ENCODE assay signal across 8 cellular contexts in the genomic region with DNA sequence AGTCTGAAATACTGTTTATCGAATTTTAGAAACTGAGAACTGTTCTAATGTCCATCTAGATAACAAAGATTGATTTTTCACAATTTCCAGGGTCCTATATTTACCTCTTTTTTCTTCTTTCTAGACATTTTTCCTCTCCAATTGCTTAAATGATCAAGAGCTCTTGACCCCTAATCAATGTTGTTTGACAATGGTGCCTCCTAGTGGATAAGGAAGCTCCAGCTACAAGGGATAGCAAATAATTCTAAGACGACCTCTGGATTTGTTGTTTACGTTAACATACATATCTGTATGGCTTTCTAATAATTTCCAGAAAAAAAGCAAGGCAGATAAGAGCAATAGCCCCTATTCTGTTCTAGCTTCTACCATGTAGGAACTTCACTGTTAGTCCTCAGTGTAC. TPM values are rescaled to one million over a fixed set of nuclear protein-coding genes. Genes with fewer than 3 reads are reported as not detected.
DNase-seq lines count a peak whose midpoint lies in the region; TF ChIP-seq lines count a peak whose summit lies in the region.
"Had no signal": no experiment of that assay in that cellular context is flagged by ENCODE, and none has a peak within 500 bp of the region (broad histone marks: within the 10 kb centered on the region; RNA-seq: fewer than 3 reads in every experiment).

No MANE protein-coding gene starts in this region.

- no peaks in the 10 kb centered on the region for H3K27me3 Mint-ChIP-seq in neural progenitor cell (ENCODE audit: insufficient read depth, low read depth)
- no peaks in the 10 kb centered on the region for H3K27me3 Mint-ChIP-seq in T-helper 2 cell treated with Interferon-gamma antibody and Interleukin-4, amounts not matched to agents 5 μg/mL and 100 μg/mL, for 36 hours (ENCODE audit: low read depth)

- no peak overlapping the region for H3K4me3 Mint-ChIP-seq in neural progenitor cell
- no peak overlapping the region for H3K4me3 Mint-ChIP-seq in T-helper 2 cell treated with Interferon-gamma antibody and Interleukin-4, amounts not matched to agents 5 μg/mL and 100 μg/mL, for 36 hours

- no peak overlapping the region for H3K9ac ChIP-seq in MM.1S (ENCODE audit: low read length)
- no peak overlapping the region for H3K9ac ChIP-seq in neural progenitor cell

- H3K9me2 ChIP-seq in MM.1S (replicated peaks; ENCODE audit: insufficient read depth, low read length), result no peaks in the 10 kb centered on the region

- TF ChIP-seq CTCF in GM10266 (IDR thresholded peaks at IDR 0.05; ENCODE audit: control insufficient read depth, insufficient read depth, low read depth, missing control alignments) (peak; percentile 59), MM.1S (IDR thresholded peaks at IDR 0.05; ENCODE audit: low read length) (peak; percentile 53), choroid plexus epithelial cell (conservative IDR thresholded peaks at IDR 0.05; ENCODE audit: low read depth, low read length) (peak; percentile 68), neural progenitor cell (IDR thresholded peaks at IDR 0.05) (peak; percentile 71)

- H3K4me2 ChIP-seq in MM.1S (ENCODE audit: low read depth, low read length) (no peak overlapping the region), neural progenitor cell (no peak overlapping the region)

- H4K20me1 ChIP-seq in MM.1S (ENCODE audit: insufficient read depth, low read length), result no peaks in the 10 kb centered on the region
- no peaks in the 10 kb centered on the region for H4K20me1 ChIP-seq in neural progenitor cell (ENCODE audit: low read depth)

- no peaks in the 10 kb centered on the region for H3K79me2 ChIP-seq in MM.1S (ENCODE audit: low read length)
- H3K79me2 ChIP-seq in neural progenitor cell (ENCODE audit: low read depth), result peaks cover 10% of the 10 kb centered on the region

- H3K27ac Mint-ChIP-seq in neural progenitor cell, result no peak overlapping the region
- no peak overlapping the region for H3K27ac Mint-ChIP-seq in T-helper 2 cell treated with Interferon-gamma antibody and Interleukin-4, amounts not matched to agents 5 μg/mL and 100 μg/mL, for 36 hours

- DNase-seq in GM10266 (ENCODE audit: extremely low spot score) (peak; percentile 22), MM.1S (peak; percentile 26), choroid plexus epithelial cell (ENCODE audit: low read depth) (peak; percentile 70), neural progenitor cell (ENCODE audit: low spot score) (peak; percentile 43), HPDE6-E6E7 (ENCODE audit: extremely low spot score) (no peak)
- no peak for DNase-seq in effector CD4-positive, alpha-beta T cell
- DNase-seq in T-helper 2 cell treated with Interferon-gamma antibody and Interleukin-4, amounts not matched to agents 5 μg/mL and 100 μg/mL, for 36 hours (ENCODE audit: low spot score), result no peak
- DNase-seq: NCI-H2081 treated with DMSO at 0.1 percent for 48 hours had no signal

- no peaks in the 10 kb centered on the region for H3K36me3 Mint-ChIP-seq in neural progenitor cell
- peaks cover 2% of the 10 kb centered on the region for H3K36me3 Mint-ChIP-seq in T-helper 2 cell treated with Interferon-gamma antibody and Interleukin-4, amounts not matched to agents 5 μg/mL and 100 μg/mL, for 36 hours (ENCODE audit: low read depth)

- H3K27me3 ChIP-seq in MM.1S (replicated peaks; ENCODE audit: insufficient read depth, low read length) (no peaks in the 10 kb centered on the region), neural progenitor cell (no peaks in the 10 kb centered on the region)

- H3K9me3 Mint-ChIP-seq in neural progenitor cell, result no peaks in the 10 kb centered on the region
- no peaks in the 10 kb centered on the region for H3K9me3 Mint-ChIP-seq in T-helper 2 cell treated with Interferon-gamma antibody and Interleukin-4, amounts not matched to agents 5 μg/mL and 100 μg/mL, for 36 hours

- no peaks in the 10 kb centered on the region for H3K4me1 Mint-ChIP-seq in neural progenitor cell
- H3K4me1 Mint-ChIP-seq in T-helper 2 cell treated with Interferon-gamma antibody and Interleukin-4, amounts not matched to agents 5 μg/mL and 100 μg/mL, for 36 hours (ENCODE audit: low read depth), result peaks cover 4% of the 10 kb centered on the region

- H3K9me3 ChIP-seq in MM.1S (replicated peaks; ENCODE audit: insufficient read depth, low read length) (no peaks in the 10 kb centered on the region), neural progenitor cell (ENCODE audit: low read depth) (peaks cover 3% of the 10 kb centered on the region)

- H2AFZ ChIP-seq in MM.1S (ENCODE audit: low read length) (no peak overlapping the region), neural progenitor cell (replicated peaks) (no peak overlapping the region)

- no peaks in the 10 kb centered on the region for H3K4me1 ChIP-seq in MM.1S (ENCODE audit: low read length)
- H3K4me1 ChIP-seq in neural progenitor cell, result no peaks in the 10 kb centered on the region

- H3K36me3 ChIP-seq in MM.1S (replicated peaks; ENCODE audit: insufficient read depth, low read length), result no peaks in the 10 kb centered on the region
- peaks cover 3% of the 10 kb centered on the region for H3K36me3 ChIP-seq in neural progenitor cell

- H3K4me3 ChIP-seq in MM.1S (ENCODE audit: low read length), result no peak overlapping the region
- no peak overlapping the region for H3K4me3 ChIP-seq in choroid plexus epithelial cell (ENCODE audit: low read depth, low read length)
- H3K4me3 ChIP-seq in neural progenitor cell, result no peak overlapping the region

- H3K27ac ChIP-seq in MM.1S (ENCODE audit: low read length) (no peak overlapping the region), neural progenitor cell (no peak overlapping the region)

- no peaks in the 10 kb centered on the region for H3F3A ChIP-seq in MM.1S (ENCODE audit: insufficient read depth, low read length)
- no peaks in the 10 kb centered on the region for H3F3A ChIP-seq in neural progenitor cell (ENCODE audit: low read depth)

RNA-seq across cellular contexts. Expression of a gene that starts 35.8 kb away (rescaled TPM):
- not detected in 2 replicates for total RNA-seq in neural progenitor cell (ENCODE audit: low replicate concordance)

Comparison
In these comparisons a context has a peak if more than half of its experiments do, and no peak if none do; other contexts are left out.
1. DNase-seq: peak in GM10266 (single experiment), MM.1S (single experiment), choroid plexus epithelial cell (single experiment) and neural progenitor cell (single experiment); none in effector CD4-positive, alpha-beta T cell (single experiment), T-helper 2 cell treated with Interferon-gamma antibody and Interleukin-4, amounts not matched to agents 5 μg/mL and 100 μg/mL, for 36 hours (single experiment) and HPDE6-E6E7 (single experiment).
2. Peak in every context shown above with its lines, with median percentiles within 50 percentile points of each other: CTCF ChIP-seq.